9 cellular contexts compared by ENCODE assay signal in genomic region chr2:217988014-217988839, GRCh38. TPM values are rescaled to one million over a fixed set of nuclear protein-coding genes. Genes with fewer than 3 reads are reported as not detected.
DNase-seq lines count a peak whose midpoint lies in the region; ATAC-seq, FAIRE-seq and TF ChIP-seq lines count a peak whose summit lies in the region.
"Had no signal": no experiment of that assay in that cellular context is flagged by ENCODE, and none has a peak within 500 bp of the region (broad histone marks: within the 10 kb centered on the region; RNA-seq: fewer than 3 reads in every experiment).

No MANE protein-coding gene starts in this region.

- H3K27ac ChIP-seq in astrocyte (ENCODE audit: low read depth, low read length), result no peak overlapping the region

- H4K20me1 ChIP-seq in astrocyte (ENCODE audit: insufficient read depth, low read length), result peaks cover 55% of the 10 kb centered on the region

- H3K4me2 ChIP-seq in astrocyte (ENCODE audit: low read length), result peak overlapping the region; percentile 46

- peak overlapping the region; percentile 90 for H3K27ac Mint-ChIP-seq in astrocyte (ENCODE audit: unreplicated experiment)

- no peaks in the 10 kb centered on the region for H3K9me3 Mint-ChIP-seq in astrocyte (ENCODE audit: unreplicated experiment)

- peaks cover 9% of the 10 kb centered on the region for H3K36me3 Mint-ChIP-seq in astrocyte (ENCODE audit: low read depth, unreplicated experiment)

- no peaks in the 10 kb centered on the region for H3K27me3 Mint-ChIP-seq in astrocyte (ENCODE audit: low read depth, unreplicated experiment)

- no peak for FAIRE-seq in astrocyte (lab: Jason Lieb, UNC)
- FAIRE-seq: G401.6 had no signal

- H3K27me3 ChIP-seq in astrocyte (ENCODE audit: insufficient read depth, low read length), result no peaks in the 10 kb centered on the region

- no peak overlapping the region for H2AFZ ChIP-seq in astrocyte (ENCODE audit: low read depth, low read length)

- H3K9ac ChIP-seq in astrocyte (ENCODE audit: low read length), result peak overlapping the region; percentile 37

- peaks cover 50% of the 10 kb centered on the region for H3K79me2 ChIP-seq in astrocyte (ENCODE audit: insufficient read depth, low read length)

- peaks cover 32% of the 10 kb centered on the region for H3K4me1 Mint-ChIP-seq in astrocyte (ENCODE audit: low read depth, unreplicated experiment)

- H3K36me3 ChIP-seq in astrocyte (ENCODE audit: insufficient read depth, low read length), result no peaks in the 10 kb centered on the region

- DNase-seq in NCI-H446 (lab: John Stamatoyannopoulos, UW), result peak; percentile 56 to 79
- no peak for DNase-seq in NCI-H446 treated with DMSO at 0.1 percent for 48 hours (lab: John Stamatoyannopoulos, UW)
- peak; percentile 25 for DNase-seq in T follicular helper cell (ENCODE audit: low read depth)
- peak; percentile 41 for DNase-seq in astrocyte (ENCODE audit: low read depth)
- DNase-seq in hippocampal formation (lab: John Stamatoyannopoulos, UW), result peak; percentile 60 to 69
- peak; percentile 81 for DNase-seq in renal cortical epithelial cell (ENCODE audit: low read depth)

- peaks cover 14% of the 10 kb centered on the region for H3K4me1 ChIP-seq in astrocyte (ENCODE audit: insufficient read depth, low read length)

- no peak for ATAC-seq in GM21423 (IDR thresholded peaks at IDR 0.05; ENCODE audit: unreplicated experiment)

- TF ChIP-seq CTCF in LNCAP (IDR thresholded peaks at IDR 0.05) (peak; percentile 63), astrocyte (IDR thresholded peaks at IDR 0.05; ENCODE audit: insufficient read depth, low read depth, low read length) (peak; percentile 88)

- H3K9me3 ChIP-seq in astrocyte (ENCODE audit: insufficient read depth, low read depth, low read length), result no peaks in the 10 kb centered on the region

- no peak overlapping the region for H3K4me3 Mint-ChIP-seq in astrocyte (ENCODE audit: unreplicated experiment)

- H3K4me3 ChIP-seq in astrocyte (ENCODE audit: insufficient read depth, low read depth, low read length), result no peak overlapping the region

RNA-seq across cellular contexts. Expression of gene TNS1, which starts 14.6 kb away (rescaled TPM):
- 219 and 264 TPM in 2 replicates for total RNA-seq in astrocyte
- total RNA-seq in renal cortical epithelial cell, result 36.1 and 206 TPM in 2 replicates
